ENCODE assay signal across 25 cellular contexts in genomic region chr11:12480401-12480800, GRCh38.
"Had no signal": no experiment of that assay in that cellular context is flagged by ENCODE, and none has a peak within 500 bp of the region (broad histone marks: within the 10 kb centered on the region; RNA-seq: fewer than 3 reads in every experiment).

No MANE protein-coding gene starts in this region.

- H3K27me3 Mint-ChIP-seq: stimulated activated naive CD8-positive, alpha-beta T cell treated with anti-CD3 and anti-CD28 coated beads, Interleukin-15, amount 100 ng/mL, for 72 hours had no signal

- H3K36me3 ChIP-seq: right lobe of liver had no signal

- H3K4me1 ChIP-seq: left lung, right lobe of liver, suprapubic skin had no signal

- H3K4me1 Mint-ChIP-seq: naive thymus-derived CD4-positive, alpha-beta T cell; stimulated activated naive CD8-positive, alpha-beta T cell treated with anti-CD3 and anti-CD28 coated beads, Interleukin-15, amount 100 ng/mL, for 72 hours had no signal

- H3K27ac Mint-ChIP-seq: effector memory CD8-positive, alpha-beta T cell; naive thymus-derived CD4-positive, alpha-beta T cell; nephron; stimulated activated naive CD8-positive, alpha-beta T cell treated with anti-CD3 and anti-CD28 coated beads, Interleukin-15, amount 100 ng/mL, for 72 hours had no signal

- H3K9me3 ChIP-seq: heart right ventricle, left lung, pancreas, right lobe of liver, suprapubic skin, transverse colon had no signal

- H3K9me3 Mint-ChIP-seq: effector memory CD8-positive, alpha-beta T cell; nephron; stimulated activated naive CD8-positive, alpha-beta T cell treated with anti-CD3 and anti-CD28 coated beads, Interleukin-15, amount 100 ng/mL, for 72 hours had no signal

- H3K27ac ChIP-seq: epithelial cell of prostate, heart right ventricle, left lung, pancreas, right lobe of liver, suprapubic skin, transverse colon had no signal

- H3K27me3 ChIP-seq: heart right ventricle, left lung, pancreas, right lobe of liver, suprapubic skin, transverse colon had no signal

- DNase-seq: cerebellar nuclear complex; cortex of kidney; effector memory CD8-positive, alpha-beta T cell; foreskin melanocyte; glutamatergic neuron; heart right ventricle; hippocampal formation; left cardiac atrium; left lung; mesenchymal stem cell; midbrain; naive thymus-derived CD4-positive, alpha-beta T cell; nucleus accumbens; pancreas; right lobe of liver; small intestine; stimulated activated CD4-positive, alpha-beta T cell treated with anti-CD3 and anti-CD28 coated beads, Interleukin-15, amount 100 ng/mL, for 24 hours; stimulated activated CD4-positive, alpha-beta T cell treated with anti-CD3 and anti-CD28 coated beads, Interleukin-2, amount 100 ng/mL, for 48 hours; stimulated activated CD8-positive, alpha-beta memory T cell treated with anti-CD3 and anti-CD28 coated beads, Interleukin-4, amount 100 ng/mL, for 48 hours; stimulated activated naive CD4-positive, alpha-beta T cell; stimulated activated naive CD8-positive, alpha-beta T cell treated with anti-CD3 and anti-CD28 coated beads, Interleukin-15, amount 100 ng/mL, for 72 hours; transverse colon had no signal

- H3K4me3 Mint-ChIP-seq: effector memory CD8-positive, alpha-beta T cell; naive thymus-derived CD4-positive, alpha-beta T cell; nephron; stimulated activated naive CD8-positive, alpha-beta T cell treated with anti-CD3 and anti-CD28 coated beads, Interleukin-15, amount 100 ng/mL, for 72 hours had no signal

- H3K4me3 ChIP-seq: heart right ventricle, left lung, pancreas, right lobe of liver, suprapubic skin, transverse colon had no signal
